In genomic region chr10:52455095-52455494, GRCh38 we compare ENCODE assay signal across 1 cellular context.
TF ChIP-seq lines count a peak whose summit lies in the region.

No MANE protein-coding gene starts in this region.

TF ChIP-seq in HCT116, 20 proteins besides CTCF, POLR2A, EP300 and RAD21 (continued from another document):
- TF ChIP-seq, protein P1, sequence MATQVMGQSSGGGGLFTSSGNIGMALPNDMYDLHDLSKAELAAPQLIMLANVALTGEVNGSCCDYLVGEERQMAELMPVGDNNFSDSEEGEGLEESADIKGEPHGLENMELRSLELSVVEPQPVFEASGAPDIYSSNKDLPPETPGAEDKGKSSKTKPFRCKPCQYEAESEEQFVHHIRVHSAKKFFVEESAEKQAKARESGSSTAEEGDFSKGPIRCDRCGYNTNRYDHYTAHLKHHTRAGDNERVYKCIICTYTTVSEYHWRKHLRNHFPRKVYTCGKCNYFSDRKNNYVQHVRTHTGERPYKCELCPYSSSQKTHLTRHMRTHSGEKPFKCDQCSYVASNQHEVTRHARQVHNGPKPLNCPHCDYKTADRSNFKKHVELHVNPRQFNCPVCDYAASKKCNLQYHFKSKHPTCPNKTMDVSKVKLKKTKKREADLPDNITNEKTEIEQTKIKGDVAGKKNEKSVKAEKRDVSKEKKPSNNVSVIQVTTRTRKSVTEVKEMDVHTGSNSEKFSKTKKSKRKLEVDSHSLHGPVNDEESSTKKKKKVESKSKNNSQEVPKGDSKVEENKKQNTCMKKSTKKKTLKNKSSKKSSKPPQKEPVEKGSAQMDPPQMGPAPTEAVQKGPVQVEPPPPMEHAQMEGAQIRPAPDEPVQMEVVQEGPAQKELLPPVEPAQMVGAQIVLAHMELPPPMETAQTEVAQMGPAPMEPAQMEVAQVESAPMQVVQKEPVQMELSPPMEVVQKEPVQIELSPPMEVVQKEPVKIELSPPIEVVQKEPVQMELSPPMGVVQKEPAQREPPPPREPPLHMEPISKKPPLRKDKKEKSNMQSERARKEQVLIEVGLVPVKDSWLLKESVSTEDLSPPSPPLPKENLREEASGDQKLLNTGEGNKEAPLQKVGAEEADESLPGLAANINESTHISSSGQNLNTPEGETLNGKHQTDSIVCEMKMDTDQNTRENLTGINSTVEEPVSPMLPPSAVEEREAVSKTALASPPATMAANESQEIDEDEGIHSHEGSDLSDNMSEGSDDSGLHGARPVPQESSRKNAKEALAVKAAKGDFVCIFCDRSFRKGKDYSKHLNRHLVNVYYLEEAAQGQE (IDR thresholded peaks at IDR 0.05; ENCODE audit: low read depth): no peak
TF ChIP-seq in HCT116: peak in this region for 3.
